1 cellular context compared by ENCODE assay signal in genomic region chr7:151226875-151227782, GRCh38.
TF ChIP-seq lines count a peak whose summit lies in the region.

Gene ABCF2, minus strand, starts transcription at chr7:151227205. Its CDS starts 747 bp downstream, at chr7:151226458.

TF ChIP-seq in WTC11, 78 proteins besides CTCF, POLR2A, EP300 and RAD21 (continued from another document and continues in another):
- TF ChIP-seq, protein P1, sequence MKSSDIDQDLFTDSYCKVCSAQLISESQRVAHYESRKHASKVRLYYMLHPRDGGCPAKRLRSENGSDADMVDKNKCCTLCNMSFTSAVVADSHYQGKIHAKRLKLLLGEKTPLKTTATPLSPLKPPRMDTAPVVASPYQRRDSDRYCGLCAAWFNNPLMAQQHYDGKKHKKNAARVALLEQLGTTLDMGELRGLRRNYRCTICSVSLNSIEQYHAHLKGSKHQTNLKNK (CRISPR knock-in tag; IDR thresholded peaks at IDR 0.05) = no peak
- no peak for TF ChIP-seq JUN (CRISPR knock-in tag; IDR thresholded peaks at IDR 0.05)
- TF ChIP-seq ZBTB43 (CRISPR knock-in tag; IDR thresholded peaks at IDR 0.05) = 0 out of 2 replicates have a peak, but pooled peaks have one; percentile 38
- TF ChIP-seq ZNF396 (CRISPR knock-in tag; IDR thresholded peaks at IDR 0.05; ENCODE audit: borderline replicate concordance) = no peak
- TF ChIP-seq ZNF219 (CRISPR knock-in tag; IDR thresholded peaks at IDR 0.05; ENCODE audit: borderline replicate concordance) = no peak
- no peak for TF ChIP-seq TEAD1 (CRISPR knock-in tag; IDR thresholded peaks at IDR 0.05)
- no peak for TF ChIP-seq TEAD4 (CRISPR knock-in tag; IDR thresholded peaks at IDR 0.05)
- TF ChIP-seq HMGA2 (CRISPR knock-in tag; IDR thresholded peaks at IDR 0.05) = no peak
- no peak for TF ChIP-seq EMX1 (CRISPR knock-in tag; IDR thresholded peaks at IDR 0.05)
- TF ChIP-seq OVOL2 (CRISPR knock-in tag; IDR thresholded peaks at IDR 0.05; ENCODE audit: borderline replicate concordance) = no peak
- TF ChIP-seq GRHL2 (CRISPR knock-in tag; IDR thresholded peaks at IDR 0.05; ENCODE audit: insufficient replicate concordance, severe bottlenecking) = no peak
- no peak; the same call in 1 of the 2 replicates for TF ChIP-seq FOXP4 (CRISPR knock-in tag; IDR thresholded peaks at IDR 0.05)
- peak; percentile 86 for TF ChIP-seq NFYB (CRISPR knock-in tag; conservative IDR thresholded peaks at IDR 0.05; ENCODE audit: low read depth)
- TF ChIP-seq, protein P2, sequence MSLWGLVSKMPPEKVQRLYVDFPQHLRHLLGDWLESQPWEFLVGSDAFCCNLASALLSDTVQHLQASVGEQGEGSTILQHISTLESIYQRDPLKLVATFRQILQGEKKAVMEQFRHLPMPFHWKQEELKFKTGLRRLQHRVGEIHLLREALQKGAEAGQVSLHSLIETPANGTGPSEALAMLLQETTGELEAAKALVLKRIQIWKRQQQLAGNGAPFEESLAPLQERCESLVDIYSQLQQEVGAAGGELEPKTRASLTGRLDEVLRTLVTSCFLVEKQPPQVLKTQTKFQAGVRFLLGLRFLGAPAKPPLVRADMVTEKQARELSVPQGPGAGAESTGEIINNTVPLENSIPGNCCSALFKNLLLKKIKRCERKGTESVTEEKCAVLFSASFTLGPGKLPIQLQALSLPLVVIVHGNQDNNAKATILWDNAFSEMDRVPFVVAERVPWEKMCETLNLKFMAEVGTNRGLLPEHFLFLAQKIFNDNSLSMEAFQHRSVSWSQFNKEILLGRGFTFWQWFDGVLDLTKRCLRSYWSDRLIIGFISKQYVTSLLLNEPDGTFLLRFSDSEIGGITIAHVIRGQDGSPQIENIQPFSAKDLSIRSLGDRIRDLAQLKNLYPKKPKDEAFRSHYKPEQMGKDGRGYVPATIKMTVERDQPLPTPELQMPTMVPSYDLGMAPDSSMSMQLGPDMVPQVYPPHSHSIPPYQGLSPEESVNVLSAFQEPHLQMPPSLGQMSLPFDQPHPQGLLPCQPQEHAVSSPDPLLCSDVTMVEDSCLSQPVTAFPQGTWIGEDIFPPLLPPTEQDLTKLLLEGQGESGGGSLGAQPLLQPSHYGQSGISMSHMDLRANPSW (CRISPR knock-in tag; conservative IDR thresholded peaks at IDR 0.05; ENCODE audit: low read depth) = no peak
- no peak for TF ChIP-seq TP53 (CRISPR knock-in tag; IDR thresholded peaks at IDR 0.05)
- no peak for TF ChIP-seq NFE2L1 (CRISPR knock-in tag; IDR thresholded peaks at IDR 0.05)
- TF ChIP-seq E2F5 (CRISPR knock-in tag; IDR thresholded peaks at IDR 0.05) = peak; percentile 87
- TF ChIP-seq ZNF671 (CRISPR knock-in tag; IDR thresholded peaks at IDR 0.05) = no peak
- TF ChIP-seq, protein P3, sequence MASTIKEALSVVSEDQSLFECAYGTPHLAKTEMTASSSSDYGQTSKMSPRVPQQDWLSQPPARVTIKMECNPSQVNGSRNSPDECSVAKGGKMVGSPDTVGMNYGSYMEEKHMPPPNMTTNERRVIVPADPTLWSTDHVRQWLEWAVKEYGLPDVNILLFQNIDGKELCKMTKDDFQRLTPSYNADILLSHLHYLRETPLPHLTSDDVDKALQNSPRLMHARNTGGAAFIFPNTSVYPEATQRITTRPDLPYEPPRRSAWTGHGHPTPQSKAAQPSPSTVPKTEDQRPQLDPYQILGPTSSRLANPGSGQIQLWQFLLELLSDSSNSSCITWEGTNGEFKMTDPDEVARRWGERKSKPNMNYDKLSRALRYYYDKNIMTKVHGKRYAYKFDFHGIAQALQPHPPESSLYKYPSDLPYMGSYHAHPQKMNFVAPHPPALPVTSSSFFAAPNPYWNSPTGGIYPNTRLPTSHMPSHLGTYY (CRISPR knock-in tag; IDR thresholded peaks at IDR 0.05) = no peak
- TF ChIP-seq, protein P4, sequence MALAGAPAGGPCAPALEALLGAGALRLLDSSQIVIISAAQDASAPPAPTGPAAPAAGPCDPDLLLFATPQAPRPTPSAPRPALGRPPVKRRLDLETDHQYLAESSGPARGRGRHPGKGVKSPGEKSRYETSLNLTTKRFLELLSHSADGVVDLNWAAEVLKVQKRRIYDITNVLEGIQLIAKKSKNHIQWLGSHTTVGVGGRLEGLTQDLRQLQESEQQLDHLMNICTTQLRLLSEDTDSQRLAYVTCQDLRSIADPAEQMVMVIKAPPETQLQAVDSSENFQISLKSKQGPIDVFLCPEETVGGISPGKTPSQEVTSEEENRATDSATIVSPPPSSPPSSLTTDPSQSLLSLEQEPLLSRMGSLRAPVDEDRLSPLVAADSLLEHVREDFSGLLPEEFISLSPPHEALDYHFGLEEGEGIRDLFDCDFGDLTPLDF (CRISPR knock-in tag; IDR thresholded peaks at IDR 0.05) = no peak
- TF ChIP-seq KAT7 (CRISPR knock-in tag; IDR thresholded peaks at IDR 0.05; ENCODE audit: borderline replicate concordance) = no peak
- TF ChIP-seq ZNF281 (CRISPR knock-in tag; IDR thresholded peaks at IDR 0.05) = 0 out of 2 replicates have a peak, but pooled peaks have one; percentile 34
- TF ChIP-seq GTF2I (CRISPR knock-in tag; conservative IDR thresholded peaks at IDR 0.05) = no peak
- no peak for TF ChIP-seq ELF4 (CRISPR knock-in tag; IDR thresholded peaks at IDR 0.05; ENCODE audit: low read depth)
- TF ChIP-seq, protein P5, sequence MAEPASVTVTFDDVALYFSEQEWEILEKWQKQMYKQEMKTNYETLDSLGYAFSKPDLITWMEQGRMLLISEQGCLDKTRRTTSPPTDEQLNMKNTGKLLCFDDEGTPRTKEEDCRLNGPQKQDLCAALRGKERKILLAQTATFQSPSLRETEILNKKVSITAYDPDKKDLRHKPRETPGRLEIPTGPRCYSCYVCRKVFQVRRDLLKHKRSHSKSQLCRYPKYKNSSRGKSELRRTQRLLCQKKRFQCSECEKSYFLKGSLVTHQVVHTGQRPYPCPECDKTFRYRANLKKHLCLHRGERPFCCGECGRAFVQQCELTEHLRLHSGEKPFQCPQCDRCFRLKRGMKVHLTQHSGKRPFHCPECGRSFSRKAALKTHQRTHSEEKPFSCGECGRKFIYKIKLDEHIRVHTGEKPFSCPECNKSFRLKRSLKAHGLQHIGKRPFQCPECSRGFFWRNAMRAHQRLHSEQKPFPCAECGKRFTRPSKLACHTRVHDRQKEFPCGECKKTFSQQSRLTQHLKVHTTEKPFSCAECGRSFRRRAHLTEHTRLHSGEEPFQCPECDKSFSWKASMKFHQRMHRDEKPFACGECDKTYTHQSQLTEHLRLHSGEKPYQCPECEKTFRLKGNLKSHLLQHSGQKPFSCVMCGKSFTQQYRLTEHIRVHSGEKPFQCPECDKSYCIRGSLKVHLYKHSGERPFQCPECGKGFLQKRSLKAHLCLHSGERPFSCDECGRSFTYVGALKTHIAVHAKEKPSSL (CRISPR knock-in tag; conservative IDR thresholded peaks at IDR 0.05) = no peak
- peak; percentile 79 for TF ChIP-seq GABPB1 (CRISPR knock-in tag; IDR thresholded peaks at IDR 0.05)
- TF ChIP-seq, protein P6, sequence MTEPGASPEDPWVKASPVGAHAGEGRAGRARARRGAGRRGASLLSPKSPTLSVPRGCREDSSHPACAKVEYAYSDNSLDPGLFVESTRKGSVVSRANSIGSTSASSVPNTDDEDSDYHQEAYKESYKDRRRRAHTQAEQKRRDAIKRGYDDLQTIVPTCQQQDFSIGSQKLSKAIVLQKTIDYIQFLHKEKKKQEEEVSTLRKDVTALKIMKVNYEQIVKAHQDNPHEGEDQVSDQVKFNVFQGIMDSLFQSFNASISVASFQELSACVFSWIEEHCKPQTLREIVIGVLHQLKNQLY (CRISPR knock-in tag; IDR thresholded peaks at IDR 0.05) = no peak
- TF ChIP-seq SOX15 (CRISPR knock-in tag; IDR thresholded peaks at IDR 0.05) = no peak
- TF ChIP-seq PREB (CRISPR knock-in tag; IDR thresholded peaks at IDR 0.05; ENCODE audit: borderline replicate concordance) = no peak
- no peak for TF ChIP-seq CREB1 (CRISPR knock-in tag; IDR thresholded peaks at IDR 0.05)
- TF ChIP-seq JAZF1 (CRISPR knock-in tag; IDR thresholded peaks at IDR 0.05) = no peak
- no peak for TF ChIP-seq RELA (CRISPR knock-in tag; IDR thresholded peaks at IDR 0.05; ENCODE audit: borderline replicate concordance)
- TF ChIP-seq, protein P7, sequence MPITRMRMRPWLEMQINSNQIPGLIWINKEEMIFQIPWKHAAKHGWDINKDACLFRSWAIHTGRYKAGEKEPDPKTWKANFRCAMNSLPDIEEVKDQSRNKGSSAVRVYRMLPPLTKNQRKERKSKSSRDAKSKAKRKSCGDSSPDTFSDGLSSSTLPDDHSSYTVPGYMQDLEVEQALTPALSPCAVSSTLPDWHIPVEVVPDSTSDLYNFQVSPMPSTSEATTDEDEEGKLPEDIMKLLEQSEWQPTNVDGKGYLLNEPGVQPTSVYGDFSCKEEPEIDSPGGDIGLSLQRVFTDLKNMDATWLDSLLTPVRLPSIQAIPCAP (CRISPR knock-in tag; IDR thresholded peaks at IDR 0.05) = no peak
- TF ChIP-seq ESRRA (CRISPR knock-in tag; IDR thresholded peaks at IDR 0.05; ENCODE audit: borderline replicate concordance) = no peak
- TF ChIP-seq FOXK1 (CRISPR knock-in tag; IDR thresholded peaks at IDR 0.05) = peak; percentile 81
- no peak for TF ChIP-seq NR2C2 (CRISPR knock-in tag; IDR thresholded peaks at IDR 0.05)
- TF ChIP-seq USF2 (CRISPR knock-in tag; IDR thresholded peaks at IDR 0.05) = no peak
- TF ChIP-seq, protein P8, sequence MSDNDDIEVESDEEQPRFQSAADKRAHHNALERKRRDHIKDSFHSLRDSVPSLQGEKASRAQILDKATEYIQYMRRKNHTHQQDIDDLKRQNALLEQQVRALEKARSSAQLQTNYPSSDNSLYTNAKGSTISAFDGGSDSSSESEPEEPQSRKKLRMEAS (CRISPR knock-in tag; IDR thresholded peaks at IDR 0.05) = peak; percentile 79
- TF ChIP-seq MXD4 (CRISPR knock-in tag; IDR thresholded peaks at IDR 0.05; ENCODE audit: borderline replicate concordance) = no peak
- peak; percentile 72; the same call in 1 of the 2 replicates for TF ChIP-seq ATF1 (CRISPR knock-in tag; IDR thresholded peaks at IDR 0.05)
